Comparison of ENCODE assay signal across 14 cellular contexts in the genomic region with DNA sequence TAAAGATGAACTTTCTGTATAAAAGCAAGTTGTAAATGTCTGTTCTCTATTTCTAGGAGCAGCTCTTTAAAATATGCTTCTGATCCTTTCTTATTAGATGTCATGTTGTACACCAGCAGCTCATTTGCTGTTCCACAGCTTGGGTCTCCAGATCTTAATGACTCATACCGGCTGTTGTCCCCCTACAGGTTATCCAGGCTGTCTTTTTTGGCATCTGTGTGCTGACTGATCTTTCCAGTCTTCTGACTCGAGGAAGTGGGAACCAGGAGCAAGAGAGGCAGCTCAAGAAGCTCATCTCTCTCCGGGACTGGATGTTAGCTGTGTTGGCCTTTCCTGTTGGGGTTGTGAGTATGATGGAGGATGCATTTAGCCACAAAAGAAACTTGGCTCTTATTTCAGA.
DNase-seq lines count a peak whose midpoint lies in the region; ATAC-seq and TF ChIP-seq lines count a peak whose summit lies in the region.
"Had no signal": no experiment of that assay in that cellular context is flagged by ENCODE, and none has a peak within 500 bp of the region (broad histone marks: within the 10 kb centered on the region; RNA-seq: fewer than 3 reads in every experiment).

No MANE protein-coding gene starts in this region.

- no peak for TF ChIP-seq CTCF in testis (IDR thresholded peaks at IDR 0.05)

- peak; percentile 58 for DNase-seq in activated CD8-positive, alpha-beta memory T cell treated with anti-CD3 and anti-CD28 coated beads for 24 hours
- no peak for DNase-seq in activated CD8-positive, alpha-beta memory T cell treated with anti-CD3 and anti-CD28 coated beads, Interleukin-2, amount 50 U/mL, for 48 hours
- DNase-seq in ELF-1 (ENCODE audit: low read depth, low spot score) (peak; percentile 3), islet precursor cell (peak; percentile 60), posterior cingulate gyrus (no peak), right cardiac atrium (no peak), testis (no peak)
- no peak for DNase-seq in activated T-helper 1 cell treated with anti-CD3 and anti-CD28 coated beads, Interleukin-12 subunit alpha, Interleukin-12 subunit beta, Interleukin-2, Interleukin-4 antibody, amounts not matched to agents 30 ng/mL and 10 ng/mL and 1 ng/mL, durations not matched to agents 14 hours and 24 hours and 36 hours (ENCODE audit: low spot score)
- DNase-seq: activated naive CD8-positive, alpha-beta T cell treated with anti-CD3 and anti-CD28 coated beads, Interleukin-2, amount 10 ng/mL, durations not matched to agents 7 days and 5 days; NCI-H187; NCI-H510A; stomach had no signal

- H3K9me3 ChIP-seq in right cardiac atrium (ENCODE audit: control insufficient read depth, low read length), result no peaks in the 10 kb centered on the region
- H3K9me3 ChIP-seq in testis, result no peaks in the 10 kb centered on the region

- ATAC-seq in right cardiac atrium, result no peak
- ATAC-seq: sciatic nerve had no signal

- H3K27me3 ChIP-seq in right cardiac atrium (ENCODE audit: control insufficient read depth, insufficient read depth) (no peaks in the 10 kb centered on the region), testis (no peaks in the 10 kb centered on the region)
- H3K27me3 ChIP-seq: stomach had no signal

- intact Hi-C loops in activated T-helper 1 cell treated with anti-CD3 and anti-CD28 coated beads, Interleukin-12 subunit alpha, Interleukin-12 subunit beta, Interleukin-2, Interleukin-4 antibody, amounts not matched to agents 30 ng/mL and 10 ng/mL and 1 ng/mL, durations not matched to agents 14 hours and 24 hours and 36 hours (cut with micrococcal nuclease), result loop anchor here (5.0 kb wide), 1 partner anchor 189 kb away; the partner anchor contains the start of gene HIVEP2
- intact Hi-C loops in posterior cingulate gyrus (cut with DNase I), result no loop called here
- intact Hi-C loops in right cardiac atrium (cut with DNase I), result no loop called here
- intact Hi-C loops in testis (cut with DNase I; ENCODE audit: low total_unique reads), result no loop called here

- no peak overlapping the region for H3K4me3 Mint-ChIP-seq in activated T-helper 1 cell treated with anti-CD3 and anti-CD28 coated beads, Interleukin-12 subunit alpha, Interleukin-12 subunit beta, Interleukin-2, Interleukin-4 antibody, amounts not matched to agents 30 ng/mL and 10 ng/mL and 1 ng/mL, durations not matched to agents 14 hours and 24 hours and 36 hours
- H3K4me3 Mint-ChIP-seq: activated naive CD8-positive, alpha-beta T cell treated with anti-CD3 and anti-CD28 coated beads, Interleukin-2, amount 10 ng/mL, durations not matched to agents 7 days and 5 days had no signal

- H3K4me3 ChIP-seq in right cardiac atrium (ENCODE audit: low read length) (no peak overlapping the region), testis (no peak overlapping the region)
- H3K4me3 ChIP-seq: stomach had no signal

- 86% methylated on average over 3 of the region's 3 CpGs for WGBS in right cardiac atrium
- 82 to 87% methylated on average over 3 of the region's 3 CpGs for WGBS in testis, 2 donors

- peaks cover 30% of the 10 kb centered on the region for H3K4me1 Mint-ChIP-seq in activated T-helper 1 cell treated with anti-CD3 and anti-CD28 coated beads, Interleukin-12 subunit alpha, Interleukin-12 subunit beta, Interleukin-2, Interleukin-4 antibody, amounts not matched to agents 30 ng/mL and 10 ng/mL and 1 ng/mL, durations not matched to agents 14 hours and 24 hours and 36 hours (ENCODE audit: low read depth)

- TF ChIP-seq POLR2A in testis (IDR thresholded peaks at IDR 0.05), result no peak

- no peaks in the 10 kb centered on the region for H3K4me1 ChIP-seq in right cardiac atrium (ENCODE audit: control insufficient read depth, insufficient read depth, low read length)
- peaks cover 8% of the 10 kb centered on the region for H3K4me1 ChIP-seq in testis
- H3K4me1 ChIP-seq: stomach had no signal

- H3K9me3 Mint-ChIP-seq in activated T-helper 1 cell treated with anti-CD3 and anti-CD28 coated beads, Interleukin-12 subunit alpha, Interleukin-12 subunit beta, Interleukin-2, Interleukin-4 antibody, amounts not matched to agents 30 ng/mL and 10 ng/mL and 1 ng/mL, durations not matched to agents 14 hours and 24 hours and 36 hours, result peaks cover 30% of the 10 kb centered on the region

- H3K36me3 ChIP-seq in testis (ENCODE audit: low read depth, missing control alignments), result no peaks in the 10 kb centered on the region

- no peaks in the 10 kb centered on the region for H3K27me3 Mint-ChIP-seq in activated T-helper 1 cell treated with anti-CD3 and anti-CD28 coated beads, Interleukin-12 subunit alpha, Interleukin-12 subunit beta, Interleukin-2, Interleukin-4 antibody, amounts not matched to agents 30 ng/mL and 10 ng/mL and 1 ng/mL, durations not matched to agents 14 hours and 24 hours and 36 hours (ENCODE audit: insufficient read depth)
- H3K27me3 Mint-ChIP-seq: activated naive CD8-positive, alpha-beta T cell treated with anti-CD3 and anti-CD28 coated beads, Interleukin-2, amount 10 ng/mL, durations not matched to agents 7 days and 5 days had no signal

- peaks cover 20% of the 10 kb centered on the region for H3K36me3 Mint-ChIP-seq in activated T-helper 1 cell treated with anti-CD3 and anti-CD28 coated beads, Interleukin-12 subunit alpha, Interleukin-12 subunit beta, Interleukin-2, Interleukin-4 antibody, amounts not matched to agents 30 ng/mL and 10 ng/mL and 1 ng/mL, durations not matched to agents 14 hours and 24 hours and 36 hours (ENCODE audit: low read depth)

- peak overlapping the region; percentile 70 for H3K27ac Mint-ChIP-seq in activated T-helper 1 cell treated with anti-CD3 and anti-CD28 coated beads, Interleukin-12 subunit alpha, Interleukin-12 subunit beta, Interleukin-2, Interleukin-4 antibody, amounts not matched to agents 30 ng/mL and 10 ng/mL and 1 ng/mL, durations not matched to agents 14 hours and 24 hours and 36 hours
- H3K27ac Mint-ChIP-seq: activated naive CD8-positive, alpha-beta T cell treated with anti-CD3 and anti-CD28 coated beads, Interleukin-2, amount 10 ng/mL, durations not matched to agents 7 days and 5 days had no signal

- H3K27ac ChIP-seq in right cardiac atrium (ENCODE audit: low read length) (no peak overlapping the region), testis (no peak overlapping the region)
- H3K27ac ChIP-seq: C4-2B, stomach had no signal

Comparison
In these comparisons a context has a peak if more than half of its experiments do, and no peak if none do; other contexts are left out.
1. DNase-seq: peak in activated CD8-positive, alpha-beta memory T cell treated with anti-CD3 and anti-CD28 coated beads for 24 hours (single experiment), ELF-1 (single experiment) and islet precursor cell (single experiment); none in activated CD8-positive, alpha-beta memory T cell treated with anti-CD3 and anti-CD28 coated beads, Interleukin-2, amount 50 U/mL, for 48 hours (single experiment), activated T-helper 1 cell treated with anti-CD3 and anti-CD28 coated beads, Interleukin-12 subunit alpha, Interleukin-12 subunit beta, Interleukin-2, Interleukin-4 antibody, amounts not matched to agents 30 ng/mL and 10 ng/mL and 1 ng/mL, durations not matched to agents 14 hours and 24 hours and 36 hours (single experiment), posterior cingulate gyrus (0 of 10), right cardiac atrium (0 of 3) and testis (single experiment).